Comparison of ENCODE assay signal across 27 cellular contexts in the genomic region with DNA sequence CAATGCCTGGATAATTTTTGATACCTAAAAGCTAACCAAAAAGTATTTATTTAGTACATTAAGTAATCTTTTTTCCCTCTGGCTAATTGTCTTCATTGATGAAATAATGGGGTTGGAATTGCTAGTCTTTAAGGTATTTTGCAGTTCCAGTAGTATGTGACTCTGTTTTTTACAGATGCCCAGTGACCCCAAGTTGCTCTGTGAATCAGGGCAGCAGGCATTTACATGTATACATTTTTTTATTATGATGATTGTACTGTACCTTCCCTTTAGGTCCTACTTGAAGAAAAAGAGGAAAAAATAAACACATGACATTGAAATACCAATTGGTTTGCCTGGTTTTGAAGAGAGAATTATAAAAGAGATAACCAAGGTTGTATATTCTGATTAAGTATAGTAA.
A peak's percentile ranks its signal among the peaks of the same experiment; 100 is the strongest.
DNase-seq lines count a peak whose midpoint lies in the region; ATAC-seq, FAIRE-seq and TF ChIP-seq lines count a peak whose summit lies in the region.
"Had no signal": no experiment of that assay in that cellular context is flagged by ENCODE, and none has a peak within 500 bp of the region (broad histone marks: within the 10 kb centered on the region; RNA-seq: fewer than 3 reads in every experiment).

No MANE protein-coding gene starts in this region.

- POLR2A ChIA-PET in A549 (lab: Yijun Ruan, JAX): no interaction called here

- ATAC-seq in A549: no peak
- peak; percentile 92 for ATAC-seq in RWPE2 (ENCODE audit: low read depth)
- peak; percentile 39 for ATAC-seq in foreskin keratinocyte
- ATAC-seq in HG02973 (IDR thresholded peaks at IDR 0.05; ENCODE audit: unreplicated experiment): no peak
- ATAC-seq: GM23338, PC-3 had no signal

- FAIRE-seq in A549 (lab: Jason Lieb, UNC): no peak
- FAIRE-seq: D721Med, GM12891 had no signal

- TF ChIP-seq RAD21 in A549 (conservative IDR thresholded peaks at IDR 0.05 in 1 of 2, IDR thresholded peaks at IDR 0.05 in 1 of 2): no peak

- H3K36me3 ChIP-seq in RWPE2 (ENCODE audit: low read depth): no peaks in the 10 kb centered on the region
- H3K36me3 ChIP-seq: BLaER1, SJSA1 had no signal

- H3K4me1 ChIP-seq in A549: peaks cover 42% of the 10 kb centered on the region
- H3K4me1 ChIP-seq in RWPE2 (ENCODE audit: insufficient read depth, poor library complexity, severe bottlenecking): peaks cover 45% of the 10 kb centered on the region
- peaks cover 19% of the 10 kb centered on the region for H3K4me1 ChIP-seq in foreskin keratinocyte
- H3K4me1 ChIP-seq: SJSA1 had no signal

- no peak for TF ChIP-seq CTCF in A549 (IDR thresholded peaks at IDR 0.05)
- no peak for TF ChIP-seq CTCF in RWPE2 (IDR thresholded peaks at IDR 0.05; ENCODE audit: poor library complexity, severe bottlenecking)
- TF ChIP-seq CTCF in foreskin keratinocyte (conservative IDR thresholded peaks at IDR 0.05): no peak

- CTCF ChIA-PET in A549 (lab: Yijun Ruan, JAX): interaction anchor here (1.2 to 4.1 kb wide), 3 partner anchors 12 to 439 kb away, joined by 4 to 31 read pairs (median 6); partner anchors contain the start of gene ARRDC3

- H3K9me3 ChIP-seq in A549 (no peaks in the 10 kb centered on the region), RWPE2 (ENCODE audit: severe bottlenecking) (no peaks in the 10 kb centered on the region)
- H3K9me3 ChIP-seq: BLaER1, SJSA1 had no signal

- H3K4me3 ChIP-seq in A549 (no peak overlapping the region), RWPE2 (ENCODE audit: severe bottlenecking) (no peak overlapping the region)
- H3K4me3 ChIP-seq: BLaER1, GM23338, SJSA1 had no signal

- TF ChIP-seq EP300 in A549 (IDR thresholded peaks at IDR 0.05): no peak

- no peak for TF ChIP-seq POLR2A in A549 (IDR thresholded peaks at IDR 0.05; ENCODE audit: low read length)

- H3K27me3 ChIP-seq in RWPE2 (ENCODE audit: insufficient read depth, poor library complexity, severe bottlenecking) (no peaks in the 10 kb centered on the region), foreskin keratinocyte (no peaks in the 10 kb centered on the region)
- H3K27me3 ChIP-seq: BLaER1, SJSA1 had no signal

- 0 out of 6 replicates have a peak overlapping the region, but pooled peaks of 1 of the 2 experiments have one; percentile 3 for H3K27ac ChIP-seq in A549
- peak overlapping the region; percentile 25 for H3K27ac ChIP-seq in RWPE2 (ENCODE audit: poor library complexity, severe bottlenecking)
- H3K27ac ChIP-seq in foreskin keratinocyte: no peak overlapping the region
- H3K27ac ChIP-seq: BLaER1, SJSA1 had no signal

- 0 out of 3 replicates have a peak overlapping the region, but pooled peaks have one; percentile 8 for H3K4me2 ChIP-seq in A549
- H3K4me2 ChIP-seq: BLaER1, GM23338 had no signal

- DNase-seq in A549 (ENCODE audit: low read depth in 1 of 2, low spot score in 1 of 2) (no peak), HCEC 1CT (peak; percentile 83), RWPE2 (ENCODE audit: low spot score) (no peak), foreskin keratinocyte (peak; percentile 65 to 77), NCI-H2227 (lab: John Stamatoyannopoulos, UW; ENCODE audit: unreplicated experiment) (no peak)
- DNase-seq in activated CD4-positive, CD25-positive, alpha-beta regulatory T cell (lab: John Stamatoyannopoulos, UW): no peak
- DNase-seq: 8988T; CD4-positive, CD25-positive, alpha-beta regulatory T cell; DMS53; GF-D8; H9; HFFc6; NCI-H1092 treated with DMSO at 0.1 percent for 48 hours; NCI-H1436 treated with DMSO at 0.1 percent for 48 hours; NCI-H187 treated with DMSO at 0.1 percent for 48 hours; NCI-H2171 treated with DMSO at 0.1 percent for 48 hours; NCI-H526; NCI-H82; NK-92 treated with Interleukin-12 subunit alpha and Interleukin-12 subunit beta, amount 100 ng/mL, for 24 hours; PC-3; Right ventricle myocardium superior had no signal

TF ChIP-seq in A549, 52 proteins besides CTCF, POLR2A, EP300 and RAD21:
- TF ChIP-seq HMGXB4 (CRISPR knock-in tag; IDR thresholded peaks at IDR 0.05; ENCODE audit: borderline replicate concordance) (no peak), HOXA7 (CRISPR knock-in tag; IDR thresholded peaks at IDR 0.05) (no peak), ZSCAN20 (CRISPR knock-in tag; IDR thresholded peaks at IDR 0.05) (no peak), NFE2L2 (conservative IDR thresholded peaks at IDR 0.05; ENCODE audit: low read length) (no peak), KDM1A (IDR thresholded peaks at IDR 0.05; ENCODE audit: low read depth) (no peak), BCL3 (IDR thresholded peaks at IDR 0.05) (no peak), NR3C1 (IDR thresholded peaks at IDR 0.05) (no peak), CHD2 (IDR thresholded peaks at IDR 0.05; ENCODE audit: low read length, partially characterized antibody) (no peak), EHF (CRISPR knock-in tag; IDR thresholded peaks at IDR 0.05) (no peak), MAZ (IDR thresholded peaks at IDR 0.05; ENCODE audit: borderline replicate concordance, low read depth, low read length) (no peak), NPAS2 (CRISPR knock-in tag; IDR thresholded peaks at IDR 0.05; ENCODE audit: borderline replicate concordance) (no peak), SMC3 (IDR thresholded peaks at IDR 0.05) (no peak)
- TF ChIP-seq, protein P1, sequence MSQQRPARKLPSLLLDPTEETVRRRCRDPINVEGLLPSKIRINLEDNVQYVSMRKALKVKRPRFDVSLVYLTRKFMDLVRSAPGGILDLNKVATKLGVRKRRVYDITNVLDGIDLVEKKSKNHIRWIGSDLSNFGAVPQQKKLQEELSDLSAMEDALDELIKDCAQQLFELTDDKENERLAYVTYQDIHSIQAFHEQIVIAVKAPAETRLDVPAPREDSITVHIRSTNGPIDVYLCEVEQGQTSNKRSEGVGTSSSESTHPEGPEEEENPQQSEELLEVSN (IDR thresholded peaks at IDR 0.05; ENCODE audit: borderline replicate concordance, low read depth): no peak
- TF ChIP-seq, protein P2, sequence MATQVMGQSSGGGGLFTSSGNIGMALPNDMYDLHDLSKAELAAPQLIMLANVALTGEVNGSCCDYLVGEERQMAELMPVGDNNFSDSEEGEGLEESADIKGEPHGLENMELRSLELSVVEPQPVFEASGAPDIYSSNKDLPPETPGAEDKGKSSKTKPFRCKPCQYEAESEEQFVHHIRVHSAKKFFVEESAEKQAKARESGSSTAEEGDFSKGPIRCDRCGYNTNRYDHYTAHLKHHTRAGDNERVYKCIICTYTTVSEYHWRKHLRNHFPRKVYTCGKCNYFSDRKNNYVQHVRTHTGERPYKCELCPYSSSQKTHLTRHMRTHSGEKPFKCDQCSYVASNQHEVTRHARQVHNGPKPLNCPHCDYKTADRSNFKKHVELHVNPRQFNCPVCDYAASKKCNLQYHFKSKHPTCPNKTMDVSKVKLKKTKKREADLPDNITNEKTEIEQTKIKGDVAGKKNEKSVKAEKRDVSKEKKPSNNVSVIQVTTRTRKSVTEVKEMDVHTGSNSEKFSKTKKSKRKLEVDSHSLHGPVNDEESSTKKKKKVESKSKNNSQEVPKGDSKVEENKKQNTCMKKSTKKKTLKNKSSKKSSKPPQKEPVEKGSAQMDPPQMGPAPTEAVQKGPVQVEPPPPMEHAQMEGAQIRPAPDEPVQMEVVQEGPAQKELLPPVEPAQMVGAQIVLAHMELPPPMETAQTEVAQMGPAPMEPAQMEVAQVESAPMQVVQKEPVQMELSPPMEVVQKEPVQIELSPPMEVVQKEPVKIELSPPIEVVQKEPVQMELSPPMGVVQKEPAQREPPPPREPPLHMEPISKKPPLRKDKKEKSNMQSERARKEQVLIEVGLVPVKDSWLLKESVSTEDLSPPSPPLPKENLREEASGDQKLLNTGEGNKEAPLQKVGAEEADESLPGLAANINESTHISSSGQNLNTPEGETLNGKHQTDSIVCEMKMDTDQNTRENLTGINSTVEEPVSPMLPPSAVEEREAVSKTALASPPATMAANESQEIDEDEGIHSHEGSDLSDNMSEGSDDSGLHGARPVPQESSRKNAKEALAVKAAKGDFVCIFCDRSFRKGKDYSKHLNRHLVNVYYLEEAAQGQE (IDR thresholded peaks at IDR 0.05): no peak
TF ChIP-seq in A549: peak in this region for 0.

Comparison
In these comparisons a context has a peak if more than half of its experiments do, and no peak if none do; other contexts are left out.
1. ATAC-seq: peak in RWPE2 (single experiment) and foreskin keratinocyte (single experiment); none in A549 (0 of 2) and HG02973 (single experiment).
2. DNase-seq: peak in HCEC 1CT (single experiment) and foreskin keratinocyte (2 of 2); none in A549 (0 of 2), RWPE2 (single experiment), activated CD4-positive, CD25-positive, alpha-beta regulatory T cell (0 of 4) and NCI-H2227 (single experiment).